ENCODE assay signal across 31 cellular contexts in the genomic region with DNA sequence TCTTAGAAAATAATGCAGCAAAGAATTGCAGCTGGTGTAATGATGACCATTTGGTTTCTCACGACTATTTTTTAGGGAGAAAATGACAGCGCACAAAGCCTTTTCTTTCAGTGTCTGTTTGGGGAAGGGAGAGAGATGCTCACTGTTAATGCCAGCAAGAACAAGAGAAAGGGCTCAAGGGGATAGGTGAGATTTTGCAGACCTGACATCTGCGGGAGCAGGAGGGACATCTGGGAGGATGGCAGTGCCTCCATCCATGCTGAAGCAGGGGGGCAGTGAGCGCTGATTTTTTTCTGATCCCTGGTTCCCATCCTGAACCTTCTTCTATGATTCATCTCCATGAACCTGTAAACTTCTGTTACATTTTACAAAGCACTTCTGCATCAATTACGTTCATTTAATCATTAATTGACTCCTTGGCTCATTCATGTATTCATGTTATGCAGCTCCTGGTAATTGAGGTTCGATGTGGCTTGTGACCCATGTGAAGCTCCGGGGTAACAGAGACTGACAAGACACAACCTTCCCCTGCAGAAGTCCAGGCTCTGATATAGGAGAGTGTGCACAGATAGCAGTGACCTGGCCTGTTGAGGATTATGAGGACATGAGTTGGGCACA.
"Had no signal": no experiment of that assay in that cellular context is flagged by ENCODE, and none has a peak within 500 bp of the region (broad histone marks: within the 10 kb centered on the region; RNA-seq: fewer than 3 reads in every experiment).

No MANE protein-coding gene starts in this region.

- H3K27ac ChIP-seq: brain microvascular endothelial cell, PC-9, RWPE1, WERI-Rb-1 had no signal

- H2AFZ ChIP-seq: PC-9 had no signal

- H3K4me1 Mint-ChIP-seq: activated naive CD4-positive, alpha-beta T cell treated with anti-CD3 and anti-CD28 coated beads, Interleukin-2, amount 10 ng/mL, durations not matched to agents 7 days and 5 days; activated naive CD8-positive, alpha-beta T cell treated with anti-CD3 and anti-CD28 coated beads, Interleukin-2, amount 50 U/mL, for 24 hours had no signal

- H3K27me3 Mint-ChIP-seq: activated naive CD4-positive, alpha-beta T cell treated with anti-CD3 and anti-CD28 coated beads, Interleukin-2, amount 10 ng/mL, durations not matched to agents 7 days and 5 days; activated naive CD8-positive, alpha-beta T cell treated with anti-CD3 and anti-CD28 coated beads, Interleukin-2, amount 50 U/mL, for 24 hours had no signal

- H3K36me3 Mint-ChIP-seq: activated naive CD4-positive, alpha-beta T cell treated with anti-CD3 and anti-CD28 coated beads, Interleukin-2, amount 10 ng/mL, durations not matched to agents 7 days and 5 days; activated naive CD8-positive, alpha-beta T cell had no signal

- ATAC-seq: activated CD8-positive, alpha-beta T cell treated with anti-CD3 and anti-CD28 coated beads, Interleukin-2, amount 10 ng/mL, durations not matched to agents 7 days and 5 days; activated naive CD8-positive, alpha-beta T cell treated with anti-CD3 and anti-CD28 coated beads, Interleukin-2, amount 50 U/mL, for 24 hours; Right ventricle myocardium inferior had no signal

- H3K4me3 ChIP-seq: PC-9 had no signal

- H3K4me2 ChIP-seq: PC-9 had no signal

- H3K4me3 Mint-ChIP-seq: activated CD8-positive, alpha-beta T cell treated with anti-CD3 and anti-CD28 coated beads, Interleukin-2, amount 10 ng/mL, durations not matched to agents 7 days and 5 days; activated naive CD4-positive, alpha-beta T cell treated with anti-CD3 and anti-CD28 coated beads, Interleukin-2, amount 10 ng/mL, durations not matched to agents 7 days and 5 days; activated naive CD8-positive, alpha-beta T cell; activated naive CD8-positive, alpha-beta T cell treated with anti-CD3 and anti-CD28 coated beads, Interleukin-2, amount 50 U/mL, for 24 hours had no signal

- H3K9me3 Mint-ChIP-seq: activated naive CD4-positive, alpha-beta T cell treated with anti-CD3 and anti-CD28 coated beads, Interleukin-2, amount 10 ng/mL, durations not matched to agents 7 days and 5 days; activated naive CD8-positive, alpha-beta T cell treated with anti-CD3 and anti-CD28 coated beads, Interleukin-2, amount 50 U/mL, for 24 hours had no signal

- H3K27ac Mint-ChIP-seq: activated CD8-positive, alpha-beta T cell treated with anti-CD3 and anti-CD28 coated beads, Interleukin-2, amount 10 ng/mL, durations not matched to agents 7 days and 5 days; activated naive CD4-positive, alpha-beta T cell treated with anti-CD3 and anti-CD28 coated beads, Interleukin-2, amount 10 ng/mL, durations not matched to agents 7 days and 5 days; activated naive CD8-positive, alpha-beta T cell; activated naive CD8-positive, alpha-beta T cell treated with anti-CD3 and anti-CD28 coated beads, Interleukin-2, amount 50 U/mL, for 24 hours had no signal

- DNase-seq: activated CD4-positive, alpha-beta T cell treated with anti-CD3 and anti-CD28 coated beads for 1 hour; activated CD4-positive, alpha-beta T cell treated with anti-CD3 and anti-CD28 coated beads for 48 hours; activated CD4-positive, CD25-positive, alpha-beta regulatory T cell; activated CD8-positive, alpha-beta memory T cell treated with anti-CD3 and anti-CD28 coated beads, Interleukin-2, amount 50 U/mL, for 48 hours; activated CD8-positive, alpha-beta T cell treated with anti-CD3 and anti-CD28 coated beads, Interleukin-2, amount 10 ng/mL, durations not matched to agents 7 days and 5 days; activated effector memory CD4-positive, alpha-beta T cell treated with Interleukin-2 at 50 U/mL for 16 hours; activated naive CD4-positive, alpha-beta T cell treated with anti-CD3 and anti-CD28 coated beads, Interleukin-2, amount 10 ng/mL, durations not matched to agents 7 days and 5 days; activated naive CD8-positive, alpha-beta T cell treated with anti-CD3 and anti-CD28 coated beads, Interleukin-2, amount 50 U/mL, for 24 hours; activated T-cell treated with anti-CD3 and anti-CD28 coated beads, Interleukin-2, amount 50 U/mL, for 48 hours; anterior cingulate cortex; brain microvascular endothelial cell; central memory CD4-positive, alpha-beta T cell; Karpas-422; KBM-7; NCI-H1105; NCI-H1417 treated with DMSO at 0.1 percent for 48 hours; NCI-H187 treated with DMSO at 0.1 percent for 48 hours; NCI-H2081; NCI-H2171 treated with DMSO at 0.1 percent for 48 hours; NCI-H2227 treated with DMSO at 0.1 percent for 48 hours; NCI-H446; NCI-H510A treated with DMSO at 0.1 percent for 48 hours; NCI-H526 treated with DMSO at 0.1 percent for 48 hours; NCI-H774; PC-9; SIG-M5; T1000; WERI-Rb-1 had no signal

- H3K27me3 ChIP-seq: brain microvascular endothelial cell had no signal

- H3K36me3 ChIP-seq: brain microvascular endothelial cell, WERI-Rb-1 had no signal
